In genomic region chr11:117089685-117090084, GRCh38 we compare ENCODE assay signal across 19 cellular contexts. TPM values are rescaled to one million over a fixed set of nuclear protein-coding genes. Genes with fewer than 3 reads are reported as not detected.
DNase-seq lines count a peak whose midpoint lies in the region; ATAC-seq, FAIRE-seq and TF ChIP-seq lines count a peak whose summit lies in the region.
"Had no signal": no experiment of that assay in that cellular context is flagged by ENCODE, and none has a peak within 500 bp of the region (broad histone marks: within the 10 kb centered on the region; RNA-seq: fewer than 3 reads in every experiment).

No MANE protein-coding gene starts in this region.

- peak overlapping the region; percentile 64 for H3K27ac Mint-ChIP-seq in activated naive CD8-positive, alpha-beta T cell
- no peak overlapping the region for H3K27ac Mint-ChIP-seq in activated naive CD8-positive, alpha-beta T cell treated with anti-CD3 and anti-CD28 coated beads for 36 hours
- H3K27ac Mint-ChIP-seq: activated naive CD8-positive, alpha-beta T cell treated with anti-CD3 and anti-CD28 coated beads, Interleukin-2, amount 10 ng/mL, durations not matched to agents 7 days and 5 days; CD8-positive, alpha-beta T cell had no signal

- H3K27ac ChIP-seq in GM12878 (ENCODE audit: control insufficient read depth, insufficient read depth) (no peak overlapping the region), keratinocyte (ENCODE audit: control insufficient read depth, insufficient read depth, low read length) (peak overlapping the region; percentile 70), heart right ventricle (no peak overlapping the region)
- H3K27ac ChIP-seq: A549, ovary had no signal

- H3K4me3 Mint-ChIP-seq in activated naive CD8-positive, alpha-beta T cell, result no peak overlapping the region
- no peak overlapping the region for H3K4me3 Mint-ChIP-seq in activated naive CD8-positive, alpha-beta T cell treated with anti-CD3 and anti-CD28 coated beads for 36 hours
- H3K4me3 Mint-ChIP-seq: activated naive CD8-positive, alpha-beta T cell treated with anti-CD3 and anti-CD28 coated beads, Interleukin-2, amount 10 ng/mL, durations not matched to agents 7 days and 5 days; CD8-positive, alpha-beta T cell had no signal

- POLR2A ChIA-PET in GM12878 (lab: Charles Lee), result interaction anchor here (0.7 to 1.4 kb wide), 6 partner anchors 10 to 72 kb away, joined by 3 to 7 read pairs (median 4); no protein-coding TSS in a partner anchor

- no peak for TF ChIP-seq POLR2A in GM12878 (IDR thresholded peaks at IDR 0.05; ENCODE audit: low read depth, low read length)

- intact Hi-C loops in GM12878 (cut with micrococcal nuclease; ENCODE audit: unreplicated experiment), result loop anchor here (2.0 kb wide), 1 partner anchor 13 kb away; no protein-coding TSS in a partner anchor
- intact Hi-C loops in heart right ventricle (cut with DNase I), result loop anchor here in 3 of 10 donors (10.0 kb wide), 2 partner anchors 95 to 105 kb away; no protein-coding TSS in a partner anchor

- TF ChIP-seq CTCF in GM12878 (IDR thresholded peaks at IDR 0.05 in 2 of 3, conservative IDR thresholded peaks at IDR 0.05 in 1 of 3; ENCODE audit: control insufficient read depth in 2 of 3, extremely low read depth in 1 of 3, insufficient read depth in 1 of 3, low read depth in 3 of 3, low read length in 3 of 3) (no peak), keratinocyte (optimal IDR thresholded peaks at IDR 0.05 in 1 of 3, IDR thresholded peaks at IDR 0.05 in 1 of 3, conservative IDR thresholded peaks at IDR 0.05 in 1 of 3; ENCODE audit: extremely low read depth in 1 of 3, insufficient read depth in 2 of 3, low read length in 3 of 3) (no peak), heart right ventricle (IDR thresholded peaks at IDR 0.05) (no peak)

- H3K27me3 ChIP-seq in GM12878 (replicated peaks in 1 of 2; ENCODE audit: control insufficient read depth in 2 of 2, insufficient read depth in 2 of 2, low read length in 1 of 2) (no peaks in the 10 kb centered on the region), keratinocyte (ENCODE audit: control insufficient read depth, extremely low read depth, insufficient read depth, low read length) (no peaks in the 10 kb centered on the region), heart right ventricle (no peaks in the 10 kb centered on the region)
- H3K27me3 ChIP-seq: ovary had no signal

- H3K9me3 Mint-ChIP-seq in activated naive CD8-positive, alpha-beta T cell (ENCODE audit: low read depth), result no peaks in the 10 kb centered on the region
- H3K9me3 Mint-ChIP-seq in activated naive CD8-positive, alpha-beta T cell treated with anti-CD3 and anti-CD28 coated beads for 36 hours, result peaks cover 8% of the 10 kb centered on the region
- H3K9me3 Mint-ChIP-seq: CD8-positive, alpha-beta T cell had no signal

- H3K4me2 ChIP-seq in GM12878 (ENCODE audit: control insufficient read depth, insufficient read depth) (peak overlapping the region; percentile 51), keratinocyte (ENCODE audit: control insufficient read depth, extremely low read depth, insufficient read depth, low read depth, low read length) (peak overlapping the region; percentile 87)
- H3K4me2 ChIP-seq: A549 had no signal

- no peaks in the 10 kb centered on the region for H3K27me3 Mint-ChIP-seq in activated naive CD8-positive, alpha-beta T cell
- no peaks in the 10 kb centered on the region for H3K27me3 Mint-ChIP-seq in activated naive CD8-positive, alpha-beta T cell treated with anti-CD3 and anti-CD28 coated beads for 36 hours
- H3K27me3 Mint-ChIP-seq: activated naive CD8-positive, alpha-beta T cell treated with anti-CD3 and anti-CD28 coated beads, Interleukin-2, amount 10 ng/mL, durations not matched to agents 7 days and 5 days had no signal

- peaks cover 41% of the 10 kb centered on the region for H3K4me1 ChIP-seq in GM12878 (ENCODE audit: control insufficient read depth, insufficient read depth, low read length)
- peaks cover 34% of the 10 kb centered on the region for H3K4me1 ChIP-seq in keratinocyte (ENCODE audit: control insufficient read depth, extremely low read depth, insufficient read depth, low read length)
- peaks cover 0 to 53% (median 32%) of the 10 kb centered on the region in 9 donors for H3K4me1 ChIP-seq in heart right ventricle

- TF ChIP-seq RAD21 in GM12878 (IDR thresholded peaks at IDR 0.05; ENCODE audit: insufficient read depth, low read depth, low read length), result no peak

- ATAC-seq in GM12878 (peak; percentile 20), GM18502 (IDR thresholded peaks at IDR 0.05; ENCODE audit: poor library complexity, unreplicated experiment) (no peak), heart right ventricle (no peak)
- ATAC-seq: A549; CD8-positive, alpha-beta T cell had no signal

- H3K79me2 ChIP-seq in GM12878 (ENCODE audit: control insufficient read depth, insufficient read depth, low read length) (peaks cover 61% of the 10 kb centered on the region), keratinocyte (ENCODE audit: control insufficient read depth, insufficient read depth, low read length) (peaks cover 79% of the 10 kb centered on the region)

- no peaks in the 10 kb centered on the region for H3K9me3 ChIP-seq in GM12878 (replicated peaks; ENCODE audit: control insufficient read depth, insufficient read depth, low read length)
- H3K9me3 ChIP-seq in keratinocyte (ENCODE audit: control insufficient read depth, low read depth, low read length), result no peaks in the 10 kb centered on the region
- H3K9me3 ChIP-seq in heart right ventricle, result no peaks in the 10 kb centered on the region
- H3K9me3 ChIP-seq: A549, ovary had no signal

- RAD21 ChIA-PET in GM12878 (lab: Charles Lee; ENCODE audit: unreplicated experiment), result interaction anchor here (0.9 to 1.6 kb wide), 3 partner anchors 10 to 160 kb away, joined by 3 to 4 read pairs (median 3); no protein-coding TSS in a partner anchor

- in situ Hi-C loops in GM12878 (cut with MboI), result no loop called here

- peaks cover 10% of the 10 kb centered on the region for H3K36me3 Mint-ChIP-seq in activated naive CD8-positive, alpha-beta T cell
- H3K36me3 Mint-ChIP-seq in activated naive CD8-positive, alpha-beta T cell treated with anti-CD3 and anti-CD28 coated beads for 36 hours, result peaks cover 42% of the 10 kb centered on the region

- DNase-seq in activated naive CD8-positive, alpha-beta T cell treated with anti-CD3 and anti-CD28 coated beads for 36 hours, result no peak
- DNase-seq in GM12878 (ENCODE audit: low read depth, low spot score) (no peak), keratinocyte (ENCODE audit: low read depth, low spot score) (peak; percentile 71), urothelium cell line (ENCODE audit: low spot score) (peak; percentile 43), heart right ventricle (no peak)
- DNase-seq in NK-92 treated with Interleukin-12 subunit alpha and Interleukin-12 subunit beta, amount 100 ng/mL, for 24 hours (lab: John Stamatoyannopoulos, UW), result no peak
- DNase-seq: activated CD4-positive, CD25-positive, alpha-beta regulatory T cell treated with anti-CD3 and anti-CD28 coated beads, Interleukin-2, amount 50 U/mL, for 72 hours; activated CD8-positive, alpha-beta memory T cell treated with anti-CD3 and anti-CD28 coated beads, Interleukin-2, amount 50 U/mL, for 4 hours; activated naive CD8-positive, alpha-beta T cell treated with anti-CD3 and anti-CD28 coated beads, Interleukin-2, amount 10 ng/mL, durations not matched to agents 7 days and 5 days; CD8-positive, alpha-beta T cell; left cardiac atrium; NCI-H187 treated with DMSO at 0.1 percent for 48 hours; NCI-H510A treated with DMSO at 0.1 percent for 48 hours; ovary; stimulated activated naive CD4-positive, alpha-beta T cell had no signal

- H2AFZ ChIP-seq in GM12878 (ENCODE audit: control insufficient read depth, low read depth, low read length) (no peak overlapping the region), keratinocyte (ENCODE audit: control insufficient read depth, low read length) (no peak overlapping the region)

- CTCF ChIA-PET in GM12878 (lab: Yijun Ruan, JAX), result interaction anchor here (0.7 to 1.6 kb wide), 7 partner anchors 10 to 298 kb away, joined by 3 to 7 read pairs (median 4); partner anchors contain the start of gene APOA5

- H3K36me3 ChIP-seq in GM12878 (ENCODE audit: control insufficient read depth in 2 of 2, insufficient read depth in 2 of 2, low read length in 1 of 2), result peaks cover 0 to 5% of the 10 kb centered on the region in 2 experiments; a peak in 2 of 4 replicates
- peaks cover 0 to 3% of the 10 kb centered on the region in 2 experiments for H3K36me3 ChIP-seq in keratinocyte (ENCODE audit: control insufficient read depth in 2 of 2, extremely low read depth in 1 of 2, insufficient read depth in 2 of 2, low read length in 2 of 2)
- H3K36me3 ChIP-seq in heart right ventricle, result peaks cover 0 to 5% (median 0%) of the 10 kb centered on the region in 9 donors
- H3K36me3 ChIP-seq: ovary had no signal

- TF ChIP-seq EP300 in GM12878 (IDR thresholded peaks at IDR 0.05; ENCODE audit: borderline replicate concordance in 1 of 2, control insufficient read depth in 1 of 2, low read depth in 2 of 2, low read length in 2 of 2), result no peak

- dilution Hi-C loops in keratinocyte (cut with MboI; ENCODE audit: extremely low pct_ligation_motif_present, low sequenced_read_pairs), result no loop called here

- BruUV-seq in GM12878 (replicated peaks; lab: Mats Ljungman, UMichigan), result no TSS peak

- SMC1A ChIA-PET in GM12878 (lab: Charles Lee; ENCODE audit: uncharacterized antibody, unreplicated experiment), result interaction anchor here (0.8 to 11.0 kb wide), 3 partner anchors 12 to 70 kb away, joined by 6 to 65 read pairs (median 29); no protein-coding TSS in a partner anchor

- peaks cover 3% of the 10 kb centered on the region for H3K9me1 ChIP-seq in keratinocyte (ENCODE audit: control insufficient read depth, extremely low read depth, insufficient read depth, low read length)

- 51% methylated on average over 7 of the region's 7 CpGs for WGBS in GM12878 (ENCODE audit: insufficient coverage, insufficient replicate concordance, low lambda C conversion rate, missing lambda C conversion rate)
- WGBS in heart right ventricle, 2 donors, result 74 to 76% methylated on average over 7 of the region's 7 CpGs

- H3K4me1 Mint-ChIP-seq in activated naive CD8-positive, alpha-beta T cell (ENCODE audit: low read depth), result peaks cover 73% of the 10 kb centered on the region
- peaks cover 62% of the 10 kb centered on the region for H3K4me1 Mint-ChIP-seq in activated naive CD8-positive, alpha-beta T cell treated with anti-CD3 and anti-CD28 coated beads for 36 hours

- H3K9ac ChIP-seq in GM12878 (ENCODE audit: control insufficient read depth, insufficient read depth, low read length) (no peak overlapping the region), keratinocyte (ENCODE audit: control insufficient read depth, extremely low read depth, insufficient read depth, low read length) (peak overlapping the region; percentile 60)

- H3K4me3 ChIP-seq in GM12878 (peak overlapping the region; percentile 48; the same call in 1 of the 2 replicates), keratinocyte (ENCODE audit: control insufficient read depth in 2 of 3, extremely low read depth in 1 of 3, insufficient read depth in 2 of 3, low read depth in 1 of 3, low read length in 3 of 3) (peak overlapping the region in 2 of 3 experiments; percentile 37 to 48), heart right ventricle (no peak overlapping the region)
- H3K4me3 ChIP-seq: A549, ovary had no signal

- FAIRE-seq in GM12878 (lab: Jason Lieb, UNC) (no peak), keratinocyte (lab: Jason Lieb, UNC) (peak; percentile 84), urothelium cell line (lab: Jason Lieb, UNC) (no peak)
- FAIRE-seq: A549, RCC 7860 had no signal

- H4K20me1 ChIP-seq in GM12878 (ENCODE audit: control insufficient read depth, insufficient read depth) (no peaks in the 10 kb centered on the region), keratinocyte (ENCODE audit: control insufficient read depth, extremely low read depth, insufficient read depth, low read length) (no peaks in the 10 kb centered on the region)

RNA-seq across cellular contexts. Expression of gene SIK3, which starts 8.5 kb away (rescaled TPM):
- total RNA-seq in activated naive CD8-positive, alpha-beta T cell treated with anti-CD3 and anti-CD28 coated beads for 36 hours, result 10 to 100 TPM; 22.8 to 24.0 TPM
- 171 and 172 TPM in 2 replicates for total RNA-seq in GM12878 (2013; cell fraction: nucleolus; rRNA removed)
- total RNA-seq in GM12878 (2014; rRNA removed) (13.2 and 15.6 TPM in 2 replicates), GM12878 (2014; rRNA removed; fragmentation: Illumina TruSeq; extraction: Trizol) (10.7 and 12.1 TPM in 2 replicates), GM12878 (2021) (24.5 and 31.9 TPM in 2 replicates), heart right ventricle (10 to 100 TPM; 27.8 to 47.3 (median 39.3) TPM)
- polyA plus RNA-seq in GM12878 (2011; ENCODE audit: low read depth), result 10.1 TPM
- polyA plus RNA-seq in GM12878 (2011; rRNA removed) (10.4 and 11.4 TPM in 2 replicates), GM12878 (2014; fragmentation: Illumina TruSeq; extraction: Trizol) (14.5 and 16.9 TPM in 2 replicates), GM12878 (2014; fragmentation: Nextera tagmentation; extraction: Ambion mirVana) (1 to 10 TPM; 2.5 to 2.6 TPM), GM12878 (2014; rRNA removed) (14.8 and 15.4 TPM in 2 replicates), GM12878 (2016; fragmentation: Nextera tagmentation; extraction: Ambion mirVana) (10 to 100 TPM in 1 of 2 experiments, 1 to 10 TPM in 1; 2.5 to 10.8 TPM), keratinocyte (4.4 to 10.7 TPM (median 8.2 TPM) in 3 replicates), heart right ventricle (10 to 100 TPM in 1 of 2 donors, 1 to 10 TPM in 1; 9.9 to 15.1 TPM)
- polyA plus RNA-seq in GM12878 (2011; cell fraction: cytosol; rRNA removed), result 12.4 and 14.7 TPM in 2 replicates
- polyA plus RNA-seq in GM12878 (2011; cell fraction: nucleus; rRNA removed), result 43.4 and 58.1 TPM in 2 replicates
- 12.7 and 13.7 TPM in 2 replicates for polyA plus RNA-seq in GM12878 (2012)
- 34.7 and 37.3 TPM in 2 replicates for polyA minus RNA-seq in GM12878 (2011; rRNA and poly(A)+ RNA removed)
- 14.4 and 16.5 TPM in 2 replicates for polyA minus RNA-seq in GM12878 (2011; cell fraction: cytosol; rRNA and poly(A)+ RNA removed)
- 44.2 and 64.9 TPM in 2 replicates for polyA minus RNA-seq in GM12878 (2011; cell fraction: nucleus; rRNA and poly(A)+ RNA removed)
- 13.4 TPM for polyA plus RNA-seq in keratinocyte (2011; ENCODE audit: low read depth)
- polyA plus RNA-seq in keratinocyte (2011; cell fraction: cytosol; rRNA removed), result 9.1 and 10.4 TPM in 2 replicates
- polyA plus RNA-seq in keratinocyte (2011; cell fraction: nucleus; rRNA removed), result 27.3 and 28.8 TPM in 2 replicates
- 9.5 and 15.3 TPM in 2 replicates for polyA plus RNA-seq in keratinocyte (2012; ENCODE audit: low replicate concordance)
- polyA minus RNA-seq in keratinocyte, result 14.6 to 51.7 TPM (median 22.5 TPM) in 3 replicates
- 12.1 TPM for polyA minus RNA-seq in keratinocyte (2011; cell fraction: cytosol; rRNA and poly(A)+ RNA removed)
- 21.2 and 44.1 TPM in 2 replicates for polyA minus RNA-seq in keratinocyte (2011; cell fraction: nucleus; rRNA and poly(A)+ RNA removed)

RNA-seq across cellular contexts. Expression of gene PAFAH1B2, which starts 54.4 kb away (rescaled TPM):
- 10 to 100 TPM; 67.5 to 67.6 TPM for total RNA-seq in activated naive CD8-positive, alpha-beta T cell treated with anti-CD3 and anti-CD28 coated beads for 36 hours
- 53.3 and 53.4 TPM in 2 replicates for total RNA-seq in GM12878 (2013; cell fraction: nucleolus; rRNA removed)
- total RNA-seq in GM12878 (2014; rRNA removed) (47.5 and 62.2 TPM in 2 replicates), GM12878 (2014; rRNA removed; fragmentation: Illumina TruSeq; extraction: Trizol) (47.8 and 48.3 TPM in 2 replicates), GM12878 (2021) (49.3 and 49.6 TPM in 2 replicates), heart right ventricle (10 to 100 TPM; 48.8 to 71.5 (median 64.2) TPM)
- polyA plus RNA-seq in GM12878 (2011; ENCODE audit: low read depth), result 12.1 TPM
- polyA plus RNA-seq in GM12878 (2011; rRNA removed) (32.1 and 36.1 TPM in 2 replicates), GM12878 (2014; fragmentation: Illumina TruSeq; extraction: Trizol) (25.5 and 32.2 TPM in 2 replicates), GM12878 (2014; fragmentation: Nextera tagmentation; extraction: Ambion mirVana) (10 to 100 TPM; 17.6 to 64.8 TPM), GM12878 (2014; rRNA removed) (19.2 and 22.0 TPM in 2 replicates), GM12878 (2016; fragmentation: Nextera tagmentation; extraction: Ambion mirVana) (10 to 100 TPM; 51.1 to 53.2 TPM), keratinocyte (66.0 to 101 TPM (median 76.4 TPM) in 3 replicates), heart right ventricle (10 to 100 TPM; 18.7 to 21.6 TPM)
- 21.8 and 26.0 TPM in 2 replicates for polyA plus RNA-seq in GM12878 (2011; cell fraction: cytosol; rRNA removed)
- polyA plus RNA-seq in GM12878 (2011; cell fraction: nucleus; rRNA removed), result 13.0 and 16.1 TPM in 2 replicates
- 16.4 and 16.8 TPM in 2 replicates for polyA plus RNA-seq in GM12878 (2012)
- 76.4 and 83.2 TPM in 2 replicates for polyA minus RNA-seq in GM12878 (2011; rRNA and poly(A)+ RNA removed)
- polyA minus RNA-seq in GM12878 (2011; cell fraction: cytosol; rRNA and poly(A)+ RNA removed), result 21.2 and 28.9 TPM in 2 replicates
- 11.7 and 18.3 TPM in 2 replicates for polyA minus RNA-seq in GM12878 (2011; cell fraction: nucleus; rRNA and poly(A)+ RNA removed)
- 132 TPM for polyA plus RNA-seq in keratinocyte (2011; ENCODE audit: low read depth)
- 58.2 and 76.3 TPM in 2 replicates for polyA plus RNA-seq in keratinocyte (2011; cell fraction: cytosol; rRNA removed)
- polyA plus RNA-seq in keratinocyte (2011; cell fraction: nucleus; rRNA removed), result 73.7 TPM in 2 replicates
- 35.5 and 72.5 TPM in 2 replicates for polyA plus RNA-seq in keratinocyte (2012; ENCODE audit: low replicate concordance)
- 135 to 219 TPM (median 218 TPM) in 3 replicates for polyA minus RNA-seq in keratinocyte
- polyA minus RNA-seq in keratinocyte (2011; cell fraction: cytosol; rRNA and poly(A)+ RNA removed), result 116 TPM
- 54.7 and 105 TPM in 2 replicates for polyA minus RNA-seq in keratinocyte (2011; cell fraction: nucleus; rRNA and poly(A)+ RNA removed)

Comparison
In these comparisons a context has a peak if more than half of its experiments do, and no peak if none do; other contexts are left out.
1. DNase-seq: peak in keratinocyte (single experiment) and urothelium cell line (single experiment); none in activated naive CD8-positive, alpha-beta T cell treated with anti-CD3 and anti-CD28 coated beads for 36 hours (single experiment), GM12878 (single experiment), heart right ventricle (0 of 2) and NK-92 treated with Interleukin-12 subunit alpha and Interleukin-12 subunit beta, amount 100 ng/mL, for 24 hours (single experiment).
2. H3K4me3 ChIP-seq: peak in GM12878 (single experiment) and keratinocyte (2 of 3); none in heart right ventricle (0 of 10).